ENCODE assay signal across 8 cellular contexts in genomic region chr18:46071615-46071893, GRCh38. TPM values are rescaled to one million over a fixed set of nuclear protein-coding genes. Genes with fewer than 3 reads are reported as not detected.
A peak's percentile ranks its signal among the peaks of the same experiment; 100 is the strongest.
DNase-seq lines count a peak whose midpoint lies in the region; ATAC-seq lines count a peak whose summit lies in the region.

No MANE protein-coding gene starts in this region.

- peaks cover 34% of the 10 kb centered on the region for H3K4me1 ChIP-seq in CD4-positive, CD25-positive, alpha-beta regulatory T cell (ENCODE audit: control insufficient read depth, insufficient read depth, low read length, poor library complexity, severe bottlenecking)
- 0 out of 2 replicates have a peak, but pooled peaks cover 2% of the 10 kb centered on the region for H3K4me1 ChIP-seq in iPS DF 6.9 (ENCODE audit: control insufficient read depth, insufficient read depth, low read length)

- H3K27me3 ChIP-seq in CD4-positive, CD25-positive, alpha-beta regulatory T cell (ENCODE audit: control insufficient read depth, insufficient read depth, low read length): no peaks in the 10 kb centered on the region
- peaks cover 15% of the 10 kb centered on the region; the same call in 1 of the 2 replicates for H3K27me3 ChIP-seq in iPS DF 6.9 (ENCODE audit: control insufficient read depth, insufficient read depth, low read length)

- H3K9me3 Mint-ChIP-seq in CD4-positive, CD25-positive, alpha-beta regulatory T cell: peaks cover 0 to 1% (median 0%) of the 10 kb centered on the region in 7 donors
- no peaks in the 10 kb centered on the region for H3K9me3 Mint-ChIP-seq in activated T-helper 2 cell treated with anti-CD3 and anti-CD28 coated beads, Interferon-gamma antibody, Interleukin-2, Interleukin-4, amounts not matched to agents 10 μg/mL and 5 μg/mL and 100 μg/mL, durations not matched to agents 14 hours and 24 hours and 36 hours
- H3K9me3 Mint-ChIP-seq in stimulated activated effector memory CD8-positive, alpha-beta T cell treated with anti-CD3 and anti-CD28 coated beads, Interleukin-12 subunit alpha, Interleukin-12 subunit beta, amount 100 ng/mL, for 72 hours: no peaks in the 10 kb centered on the region

- peak overlapping the region; percentile 42 for H3K4me3 ChIP-seq in CD4-positive, CD25-positive, alpha-beta regulatory T cell (ENCODE audit: low read depth, low read length)
- H3K4me3 ChIP-seq in iPS DF 6.9 (ENCODE audit: low read length): peak overlapping the region; percentile 86

- peak overlapping the region; percentile 69 to 90 (median 80) for H3K4me3 Mint-ChIP-seq in CD4-positive, CD25-positive, alpha-beta regulatory T cell
- peak overlapping the region; percentile 76 for H3K4me3 Mint-ChIP-seq in activated T-helper 2 cell treated with anti-CD3 and anti-CD28 coated beads, Interferon-gamma antibody, Interleukin-2, Interleukin-4, amounts not matched to agents 10 μg/mL and 5 μg/mL and 100 μg/mL, durations not matched to agents 14 hours and 24 hours and 36 hours (ENCODE audit: low read depth)
- H3K4me3 Mint-ChIP-seq in stimulated activated effector memory CD8-positive, alpha-beta T cell treated with anti-CD3 and anti-CD28 coated beads, Interleukin-12 subunit alpha, Interleukin-12 subunit beta, amount 100 ng/mL, for 72 hours: peak overlapping the region; percentile 60

- H3K9me3 ChIP-seq in CD4-positive, CD25-positive, alpha-beta regulatory T cell (ENCODE audit: control insufficient read depth in 2 of 2, low read length in 2 of 2): no peaks in the 10 kb centered on the region
- no peaks in the 10 kb centered on the region for H3K9me3 ChIP-seq in iPS DF 6.9 (ENCODE audit: control insufficient read depth, insufficient read depth, low read length)

- H3K36me3 ChIP-seq in CD4-positive, CD25-positive, alpha-beta regulatory T cell (ENCODE audit: control insufficient read depth, insufficient read depth, low read length): no peaks in the 10 kb centered on the region
- H3K36me3 ChIP-seq in iPS DF 6.9 (ENCODE audit: control insufficient read depth, insufficient read depth, low read length): no peaks in the 10 kb centered on the region

- peak in 1 of 3 donors; percentile 17 for DNase-seq in CD4-positive, CD25-positive, alpha-beta regulatory T cell
- no peak for DNase-seq in activated T-helper 2 cell treated with anti-CD3 and anti-CD28 coated beads, Interferon-gamma antibody, Interleukin-2, Interleukin-4, amounts not matched to agents 10 μg/mL and 5 μg/mL and 100 μg/mL, durations not matched to agents 14 hours and 24 hours and 36 hours (ENCODE audit: low spot score)
- DNase-seq in iPS DF 6.9 (ENCODE audit: low read depth, low spot score) (no peak), NCI-H774 (lab: John Stamatoyannopoulos, UW) (no peak), HT-29 (ENCODE audit: low spot score) (no peak), MV-4-11 (lab: John Stamatoyannopoulos, UW) (no peak)
- peak; percentile 17 to 60 for DNase-seq in stimulated activated effector memory CD8-positive, alpha-beta T cell treated with anti-CD3 and anti-CD28 coated beads, Interleukin-12 subunit alpha, Interleukin-12 subunit beta, amount 100 ng/mL, for 72 hours (ENCODE audit: low spot score in 2 of 2)

- intact Hi-C loops in activated T-helper 2 cell treated with anti-CD3 and anti-CD28 coated beads, Interferon-gamma antibody, Interleukin-2, Interleukin-4, amounts not matched to agents 10 μg/mL and 5 μg/mL and 100 μg/mL, durations not matched to agents 14 hours and 24 hours and 36 hours (cut with micrococcal nuclease): loop anchor here (1.0 to 5.0 kb wide), 4 partner anchors 44 to 384 kb away; no protein-coding TSS in a partner anchor

- peak overlapping the region in 2 of 3 donors; percentile 14 to 41 for H3K27ac Mint-ChIP-seq in CD4-positive, CD25-positive, alpha-beta regulatory T cell
- H3K27ac Mint-ChIP-seq in activated T-helper 2 cell treated with anti-CD3 and anti-CD28 coated beads, Interferon-gamma antibody, Interleukin-2, Interleukin-4, amounts not matched to agents 10 μg/mL and 5 μg/mL and 100 μg/mL, durations not matched to agents 14 hours and 24 hours and 36 hours: peak overlapping the region; percentile 57
- H3K27ac Mint-ChIP-seq in stimulated activated effector memory CD8-positive, alpha-beta T cell treated with anti-CD3 and anti-CD28 coated beads, Interleukin-12 subunit alpha, Interleukin-12 subunit beta, amount 100 ng/mL, for 72 hours: peak overlapping the region; percentile 20

- H3K4me1 Mint-ChIP-seq in CD4-positive, CD25-positive, alpha-beta regulatory T cell: peaks cover 6 to 46% (median 23%) of the 10 kb centered on the region in 4 donors
- peaks cover 43% of the 10 kb centered on the region for H3K4me1 Mint-ChIP-seq in activated T-helper 2 cell treated with anti-CD3 and anti-CD28 coated beads, Interferon-gamma antibody, Interleukin-2, Interleukin-4, amounts not matched to agents 10 μg/mL and 5 μg/mL and 100 μg/mL, durations not matched to agents 14 hours and 24 hours and 36 hours (ENCODE audit: low read depth)
- H3K4me1 Mint-ChIP-seq in stimulated activated effector memory CD8-positive, alpha-beta T cell treated with anti-CD3 and anti-CD28 coated beads, Interleukin-12 subunit alpha, Interleukin-12 subunit beta, amount 100 ng/mL, for 72 hours: peaks cover 48% of the 10 kb centered on the region

- ATAC-seq in CD4-positive, CD25-positive, alpha-beta regulatory T cell (ENCODE audit: low read depth in 2 of 2): peak in 1 of 2 donors; percentile 20
- peak; percentile 26 for ATAC-seq in HG02642 (IDR thresholded peaks at IDR 0.05; ENCODE audit: poor library complexity, unreplicated experiment)
- ATAC-seq in stimulated activated effector memory CD8-positive, alpha-beta T cell treated with anti-CD3 and anti-CD28 coated beads, Interleukin-12 subunit alpha, Interleukin-12 subunit beta, amount 100 ng/mL, for 72 hours: peak; percentile 43

- H3K27ac ChIP-seq in CD4-positive, CD25-positive, alpha-beta regulatory T cell (ENCODE audit: insufficient read depth, low read length, poor library complexity, severe bottlenecking): no peak overlapping the region
- H3K27ac ChIP-seq in iPS DF 6.9 (ENCODE audit: low read length): no peak overlapping the region

- H3K36me3 Mint-ChIP-seq in CD4-positive, CD25-positive, alpha-beta regulatory T cell: peaks cover 7% of the 10 kb centered on the region
- H3K36me3 Mint-ChIP-seq in activated T-helper 2 cell treated with anti-CD3 and anti-CD28 coated beads, Interferon-gamma antibody, Interleukin-2, Interleukin-4, amounts not matched to agents 10 μg/mL and 5 μg/mL and 100 μg/mL, durations not matched to agents 14 hours and 24 hours and 36 hours (ENCODE audit: low read depth): peaks cover 13% of the 10 kb centered on the region
- no peaks in the 10 kb centered on the region for H3K36me3 Mint-ChIP-seq in stimulated activated effector memory CD8-positive, alpha-beta T cell treated with anti-CD3 and anti-CD28 coated beads, Interleukin-12 subunit alpha, Interleukin-12 subunit beta, amount 100 ng/mL, for 72 hours

- H3K27me3 Mint-ChIP-seq in CD4-positive, CD25-positive, alpha-beta regulatory T cell: peaks cover 14% of the 10 kb centered on the region
- H3K27me3 Mint-ChIP-seq in activated T-helper 2 cell treated with anti-CD3 and anti-CD28 coated beads, Interferon-gamma antibody, Interleukin-2, Interleukin-4, amounts not matched to agents 10 μg/mL and 5 μg/mL and 100 μg/mL, durations not matched to agents 14 hours and 24 hours and 36 hours (ENCODE audit: low read depth): no peaks in the 10 kb centered on the region

- no CpG with 5 or more reads among the region's 17 CpGs for WGBS in iPS DF 6.9 (ENCODE audit: insufficient coverage, insufficient read length)

RNA-seq across cellular contexts. Expression of gene PSTPIP2, which starts 0.5 kb away (rescaled TPM):
- 14.3 TPM for total RNA-seq in CD4-positive, CD25-positive, alpha-beta regulatory T cell
- polyA plus RNA-seq in CD4-positive, CD25-positive, alpha-beta regulatory T cell: 10 to 100 TPM; 10.3 to 16.1 (median 11.9) TPM
- 36.8 and 39.0 TPM in 2 replicates for total RNA-seq in activated T-helper 2 cell treated with anti-CD3 and anti-CD28 coated beads, Interferon-gamma antibody, Interleukin-2, Interleukin-4, amounts not matched to agents 10 μg/mL and 5 μg/mL and 100 μg/mL, durations not matched to agents 14 hours and 24 hours and 36 hours
- total RNA-seq in HT-29 (2014; rRNA removed; shearing (Covaris generic)): 0.13 TPM in 1 of 2 replicates, not detected in the other

RNA-seq across cellular contexts. Expression of gene ATP5F1A, which starts 26.5 kb away (rescaled TPM):
- total RNA-seq in CD4-positive, CD25-positive, alpha-beta regulatory T cell: 171 TPM
- 100 to 1,000 TPM; 553 to 620 (median 576) TPM for polyA plus RNA-seq in CD4-positive, CD25-positive, alpha-beta regulatory T cell
- 441 and 445 TPM in 2 replicates for total RNA-seq in activated T-helper 2 cell treated with anti-CD3 and anti-CD28 coated beads, Interferon-gamma antibody, Interleukin-2, Interleukin-4, amounts not matched to agents 10 μg/mL and 5 μg/mL and 100 μg/mL, durations not matched to agents 14 hours and 24 hours and 36 hours
- 240 and 262 TPM in 2 replicates for total RNA-seq in HT-29 (2014; rRNA removed; shearing (Covaris generic))

RNA-seq across cellular contexts. Expression of gene HAUS1, which starts 32.6 kb away (rescaled TPM):
- 21.3 TPM for total RNA-seq in CD4-positive, CD25-positive, alpha-beta regulatory T cell
- 10 to 100 TPM; 51.2 to 72.1 (median 58.7) TPM for polyA plus RNA-seq in CD4-positive, CD25-positive, alpha-beta regulatory T cell
- total RNA-seq in activated T-helper 2 cell treated with anti-CD3 and anti-CD28 coated beads, Interferon-gamma antibody, Interleukin-2, Interleukin-4, amounts not matched to agents 10 μg/mL and 5 μg/mL and 100 μg/mL, durations not matched to agents 14 hours and 24 hours and 36 hours: 52.3 and 58.1 TPM in 2 replicates
- 21.3 and 25.4 TPM in 2 replicates for total RNA-seq in HT-29 (2014; rRNA removed; shearing (Covaris generic))

Comparison
In these comparisons a context has a peak if more than half of its experiments do, and no peak if none do; other contexts are left out.
1. DNase-seq: peak in stimulated activated effector memory CD8-positive, alpha-beta T cell treated with anti-CD3 and anti-CD28 coated beads, Interleukin-12 subunit alpha, Interleukin-12 subunit beta, amount 100 ng/mL, for 72 hours (2 of 2); none in activated T-helper 2 cell treated with anti-CD3 and anti-CD28 coated beads, Interferon-gamma antibody, Interleukin-2, Interleukin-4, amounts not matched to agents 10 μg/mL and 5 μg/mL and 100 μg/mL, durations not matched to agents 14 hours and 24 hours and 36 hours (single experiment), iPS DF 6.9 (single experiment), NCI-H774 (single experiment), HT-29 (single experiment) and MV-4-11 (single experiment).
2. RNA of gene PSTPIP2, which starts 0.5 kb away (total RNA-seq): 36.8 to 39.0 TPM in activated T-helper 2 cell treated with anti-CD3 and anti-CD28 coated beads, Interferon-gamma antibody, Interleukin-2, Interleukin-4, amounts not matched to agents 10 μg/mL and 5 μg/mL and 100 μg/mL, durations not matched to agents 14 hours and 24 hours and 36 hours and 14.3 TPM in CD4-positive, CD25-positive, alpha-beta regulatory T cell (single experiment); 0.13 TPM in HT-29; every median in the first group is over 10 times any median in the second.
3. Peak in every context shown above with its lines, with median percentiles within 50 percentile points of each other: H3K27ac Mint-ChIP-seq and H3K4me3 Mint-ChIP-seq.